ENCODE assay signal across 10 cellular contexts in the genomic region with DNA sequence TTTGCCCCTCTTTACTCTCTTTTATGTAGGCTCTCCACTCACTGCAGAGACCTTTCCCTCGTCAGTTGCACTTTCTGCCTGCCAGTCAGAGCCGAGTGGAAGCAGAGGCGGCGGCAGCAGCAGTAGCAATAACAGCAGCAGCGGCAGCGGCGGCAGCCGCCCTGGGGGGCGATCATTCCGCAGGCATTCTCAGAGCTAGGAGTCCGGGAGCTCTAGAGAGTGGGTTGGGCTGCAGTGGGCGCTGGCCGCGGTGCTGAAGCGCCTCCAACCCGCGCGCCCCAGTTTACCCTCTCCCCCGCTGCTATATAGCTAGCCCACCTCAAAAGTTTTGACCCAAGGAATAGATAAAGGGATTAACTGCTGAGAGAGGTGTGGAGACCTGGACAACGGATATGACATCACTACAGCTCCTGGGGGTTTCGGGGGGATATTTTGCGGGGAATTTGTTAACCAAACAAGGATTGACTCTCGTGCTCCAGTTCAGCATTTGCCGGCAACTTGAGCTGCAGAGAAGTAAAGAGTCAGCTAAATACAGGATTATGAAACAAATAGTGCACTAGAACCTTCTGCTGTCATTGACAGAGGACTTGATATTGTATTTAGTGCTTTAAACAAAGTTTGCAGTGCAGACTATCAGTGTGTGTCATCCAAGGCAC. TPM values are rescaled to one million over a fixed set of nuclear protein-coding genes. Genes with fewer than 3 reads are reported as not detected.
DNase-seq lines count a peak whose midpoint lies in the region; ATAC-seq and TF ChIP-seq lines count a peak whose summit lies in the region.
"Had no signal": no experiment of that assay in that cellular context is flagged by ENCODE, and none has a peak within 500 bp of the region (broad histone marks: within the 10 kb centered on the region; RNA-seq: fewer than 3 reads in every experiment).

OLFM3 (minus strand) TSS at position 97 of the 656 bp plus-strand sequence.

- no peaks in the 10 kb centered on the region for H3K9me3 Mint-ChIP-seq in activated CD4-positive, alpha-beta memory T cell treated with anti-CD3 and anti-CD28 coated beads for 36 hours

- peaks cover 29% of the 10 kb centered on the region for H3K27me3 ChIP-seq in WERI-Rb-1 (ENCODE audit: insufficient read depth, low read depth, severe bottlenecking)

- peak; percentile 65 for ATAC-seq in HG03159 (IDR thresholded peaks at IDR 0.05; ENCODE audit: unreplicated experiment)
- no peak for ATAC-seq in HG03469 (IDR thresholded peaks at IDR 0.05; ENCODE audit: unreplicated experiment)
- no peak for ATAC-seq in HG03520 (IDR thresholded peaks at IDR 0.05; ENCODE audit: unreplicated experiment)

- POLR2A ChIA-PET in activated CD4-positive, alpha-beta memory T cell treated with anti-CD3 and anti-CD28 coated beads for 36 hours (lab: Charles Lee) = no interaction called here

- intact Hi-C loops in activated CD4-positive, alpha-beta memory T cell treated with anti-CD3 and anti-CD28 coated beads for 36 hours (cut with micrococcal nuclease) = no loop called here

- H3K36me3 ChIP-seq in WERI-Rb-1 = no peaks in the 10 kb centered on the region

- no peaks in the 10 kb centered on the region for H3K36me3 Mint-ChIP-seq in activated CD4-positive, alpha-beta memory T cell treated with anti-CD3 and anti-CD28 coated beads for 36 hours

- H3K27ac Mint-ChIP-seq in activated CD4-positive, alpha-beta memory T cell treated with anti-CD3 and anti-CD28 coated beads for 36 hours = no peak within 1 kb of the TSS

- CTCF ChIA-PET in activated CD4-positive, alpha-beta memory T cell treated with anti-CD3 and anti-CD28 coated beads for 36 hours (lab: Charles Lee) = no interaction called here

- H3K4me1 Mint-ChIP-seq in activated CD4-positive, alpha-beta memory T cell treated with anti-CD3 and anti-CD28 coated beads for 36 hours (ENCODE audit: low read depth) = no peaks in the 10 kb centered on the region

- no peak within 1 kb of the TSS for H3K27ac ChIP-seq in WERI-Rb-1

- H3K4me3 Mint-ChIP-seq in activated CD4-positive, alpha-beta memory T cell treated with anti-CD3 and anti-CD28 coated beads for 36 hours = no peak within 1 kb of the TSS

- peak; percentile 63 for DNase-seq in COR-L47 (lab: John Stamatoyannopoulos, UW)
- DNase-seq in WERI-Rb-1 = peak; percentile 14
- peak; percentile 1 for DNase-seq in kidney tubule cell (ENCODE audit: low spot score)
- DNase-seq in activated CD4-positive, alpha-beta memory T cell treated with anti-CD3 and anti-CD28 coated beads for 36 hours = no peak
- DNase-seq in effector CD8-positive, alpha-beta T cell (lab: John Stamatoyannopoulos, UW) = no peak

- H3K27me3 Mint-ChIP-seq in activated CD4-positive, alpha-beta memory T cell treated with anti-CD3 and anti-CD28 coated beads for 36 hours = peaks cover 11% of the 10 kb centered on the region

- H3K4me3 ChIP-seq in WERI-Rb-1 (ENCODE audit: low read depth, low read length) = peak within 1 kb of the TSS; percentile 23

- no peak for TF ChIP-seq CTCF in WERI-Rb-1 (IDR thresholded peaks at IDR 0.05; ENCODE audit: low read depth, low read length)

- no peaks in the 10 kb centered on the region for H3K9me3 ChIP-seq in WERI-Rb-1 (ENCODE audit: severe bottlenecking)

RNA-seq across cellular contexts. Expression of gene OLFM3, which starts in this region (rescaled TPM):
- total RNA-seq in activated CD4-positive, alpha-beta memory T cell treated with anti-CD3 and anti-CD28 coated beads for 36 hours = not detected
- total RNA-seq: subcutaneous adipose tissue; T-helper 1 cell treated with Interleukin-12 subunit alpha and Interleukin-12 subunit beta and Interleukin-4 antibody, amounts not matched to agents 30 ng/mL and 1 ng/mL, for 36 hours had no signal

Comparison
In these comparisons a context has a peak if more than half of its experiments do, and no peak if none do; other contexts are left out.
1. DNase-seq: peak in COR-L47 (single experiment), WERI-Rb-1 (single experiment) and kidney tubule cell (single experiment); none in activated CD4-positive, alpha-beta memory T cell treated with anti-CD3 and anti-CD28 coated beads for 36 hours (single experiment) and effector CD8-positive, alpha-beta T cell (single experiment).